Comparison of ENCODE assay signal across 7 cellular contexts in the genomic region with DNA sequence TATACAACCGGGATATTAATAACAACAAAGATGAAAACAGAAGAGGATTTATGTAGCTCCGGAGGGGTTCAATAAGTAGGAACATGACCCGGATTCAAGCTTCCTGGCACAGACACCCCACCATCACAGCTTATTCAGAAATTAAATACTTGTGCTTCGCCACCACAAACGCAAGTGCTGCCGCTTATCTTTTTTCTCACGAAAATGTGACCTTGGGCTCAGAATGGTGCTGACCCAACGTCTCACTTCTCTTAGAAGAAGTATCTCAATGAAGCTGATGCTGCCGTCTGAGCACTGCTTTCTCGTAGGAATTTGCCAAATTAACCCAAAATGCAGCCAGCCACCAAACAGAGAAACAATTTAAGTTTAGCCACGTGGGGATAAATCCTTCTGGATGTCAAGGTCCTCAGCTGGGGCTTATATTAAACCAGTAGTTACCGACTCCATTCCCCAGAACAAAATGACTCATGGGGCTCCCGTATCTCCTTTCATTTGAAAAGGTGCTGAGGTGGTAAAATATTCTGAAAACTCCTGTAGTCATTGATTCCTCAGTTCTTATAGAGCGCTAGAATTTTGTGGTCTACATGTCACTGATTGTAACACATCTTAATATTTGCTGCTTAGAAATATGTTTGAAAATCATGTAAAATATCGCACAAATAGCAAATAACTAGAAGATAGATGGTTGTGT.
"Had no signal": no experiment of that assay in that cellular context is flagged by ENCODE, and none has a peak within 500 bp of the region (broad histone marks: within the 10 kb centered on the region; RNA-seq: fewer than 3 reads in every experiment).

No MANE protein-coding gene starts in this region.

- H3K4me1 ChIP-seq: HAP-1 had no signal

- DNase-seq: GOT3, H7, HFFc6, KG1 had no signal

- H3K9me3 ChIP-seq: HAP-1 had no signal

- H3K27ac Mint-ChIP-seq: HFFc6, IgD-negative memory B cell had no signal

- ATAC-seq: HCT116 had no signal

- H3K9me3 Mint-ChIP-seq: IgD-negative memory B cell had no signal

- H3K4me3 ChIP-seq: HAP-1 had no signal

- H3K4me3 Mint-ChIP-seq: HFFc6, IgD-negative memory B cell had no signal

- H3K36me3 ChIP-seq: HAP-1 had no signal

- H3K27me3 Mint-ChIP-seq: IgD-negative memory B cell had no signal
